ENCODE assay signal across 24 cellular contexts in genomic region chr10:65024886-65025285, GRCh38.
"Had no signal": no experiment of that assay in that cellular context is flagged by ENCODE, and none has a peak within 500 bp of the region (broad histone marks: within the 10 kb centered on the region; RNA-seq: fewer than 3 reads in every experiment).

No MANE protein-coding gene starts in this region.

- H3K4me3 ChIP-seq: coronary artery, dorsolateral prefrontal cortex, esophagus squamous epithelium, gastroesophageal sphincter, heart left ventricle, hepatocyte, left lung, lower lobe of right lung, mucosa of descending colon had no signal

- H3K4me1 ChIP-seq: esophagus squamous epithelium, gastroesophageal sphincter, heart left ventricle, left lung, lower lobe of right lung had no signal

- H3K27ac ChIP-seq: coronary artery, dorsolateral prefrontal cortex, epithelial cell of prostate, esophagus squamous epithelium, gastroesophageal sphincter, heart left ventricle, hepatocyte, left lung, lower lobe of right lung had no signal

- H3K36me3 ChIP-seq: esophagus squamous epithelium, gastroesophageal sphincter, heart left ventricle, left lung, lower lobe of right lung had no signal

- DNase-seq: dermis blood vessel endothelial cell; dorsolateral prefrontal cortex; effector CD4-positive, alpha-beta T cell; effector memory CD4-positive, alpha-beta T cell; erythroblast; esophagus squamous epithelium; foreskin fibroblast; foreskin melanocyte; heart left ventricle; hypothalamus; immature natural killer cell; islet precursor cell; left cardiac atrium; left lung; left ventricle myocardium superior; lower lobe of right lung; mesenchymal stem cell; mucosa of descending colon; naive B cell had no signal

- ATAC-seq: esophagus mucosa, gastroesophageal sphincter, heart left ventricle, left cardiac atrium, left lung, left ventricle myocardium superior, lower lobe of right lung, mucosa of descending colon had no signal

- H3K79me2 ChIP-seq: hepatocyte had no signal

- H3K27me3 ChIP-seq: dorsolateral prefrontal cortex, esophagus squamous epithelium, gastroesophageal sphincter, heart left ventricle, hepatocyte, left lung had no signal

- H2AFZ ChIP-seq: hepatocyte had no signal

- H3K4me2 ChIP-seq: hepatocyte had no signal

- H3K9me3 ChIP-seq: esophagus squamous epithelium, gastroesophageal sphincter, lower lobe of right lung, mucosa of descending colon had no signal
